In the genomic region with DNA sequence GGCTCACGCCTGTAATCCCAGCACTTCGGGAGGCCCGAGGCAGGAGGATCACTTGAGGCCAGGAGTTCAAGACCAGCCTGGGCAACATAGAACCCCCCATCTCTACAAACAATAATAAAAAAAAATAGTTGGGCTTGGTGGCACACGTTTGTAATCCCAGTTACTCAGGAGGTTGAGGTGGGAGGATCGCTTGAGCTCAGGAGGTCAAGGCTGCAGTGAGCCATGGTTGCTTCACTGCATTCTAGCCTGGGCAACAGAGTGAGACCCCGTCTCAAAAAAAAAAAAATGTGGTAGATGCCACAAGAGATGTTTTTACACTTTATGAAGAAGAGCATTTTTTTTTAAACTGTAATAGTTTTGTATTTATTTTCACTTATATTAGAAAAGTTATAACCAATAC, we compare ENCODE assay signal across 8 cellular contexts. TPM values are rescaled to one million over a fixed set of nuclear protein-coding genes. Genes with fewer than 3 reads are reported as not detected.
"Had no signal": no experiment of that assay in that cellular context is flagged by ENCODE, and none has a peak within 500 bp of the region (broad histone marks: within the 10 kb centered on the region; RNA-seq: fewer than 3 reads in every experiment).

No MANE protein-coding gene starts in this region.

- H3K9me3 Mint-ChIP-seq: GM23338, H9, HFFc6 had no signal

- H3K27ac ChIP-seq: HL-60 had no signal

- H3K4me3 ChIP-seq: GM23338 had no signal

- H3K4me3 Mint-ChIP-seq: GM23338, H9, HFFc6 had no signal

- H3K27ac Mint-ChIP-seq: GM23338, H9, HFFc6 had no signal

- DNase-seq: H9, HCEC 1CT, HFFc6, IMR-90, KBM-7 had no signal

RNA-seq across cellular contexts. Expression of a gene that starts 32.4 kb away (rescaled TPM):
- total RNA-seq: H1, H9 had no signal
